1 cellular context compared by ENCODE assay signal in the genomic region with DNA sequence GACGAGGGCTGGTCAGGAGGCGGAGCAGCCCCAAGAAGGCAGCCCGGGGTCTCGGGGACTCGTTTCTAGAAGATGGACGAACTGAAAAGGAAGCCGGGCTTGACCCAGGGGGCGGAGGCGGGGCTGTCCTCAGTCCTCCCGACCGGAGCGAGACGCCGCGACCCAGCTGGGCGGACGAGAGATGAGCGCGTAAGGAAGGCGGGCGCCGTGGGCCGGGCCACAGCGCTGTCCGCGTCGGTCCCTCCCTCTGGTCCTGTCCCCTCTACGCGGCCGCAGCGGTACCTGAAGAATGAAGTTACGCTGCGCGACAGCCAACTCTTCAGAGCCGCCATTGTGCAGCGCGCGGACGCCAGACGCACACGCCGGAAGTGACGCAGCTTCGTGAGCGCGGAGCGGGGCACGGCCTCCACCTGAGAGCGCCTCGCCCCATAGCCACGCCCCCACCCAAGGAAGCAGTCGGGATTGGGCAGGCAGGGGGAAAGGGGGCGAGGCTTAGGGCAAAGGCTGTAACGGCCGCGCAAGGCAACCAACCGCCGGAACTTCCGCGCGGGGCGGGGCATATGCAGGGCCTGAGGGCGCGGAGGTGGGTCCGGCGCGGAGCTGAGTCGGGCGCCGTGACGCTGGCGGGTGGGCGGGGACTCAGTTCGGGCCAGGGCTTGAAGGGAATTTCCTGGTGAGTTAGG.
TF ChIP-seq lines count a peak whose summit lies in the region.

A gene (minus strand): TSS at position 370 of the 683 bp plus-strand sequence. CDS start 38 bp downstream, at position 332.

TF ChIP-seq in HCT116, 20 proteins besides CTCF, POLR2A, EP300 and RAD21 (continued from another document):
- TF ChIP-seq, protein P1, sequence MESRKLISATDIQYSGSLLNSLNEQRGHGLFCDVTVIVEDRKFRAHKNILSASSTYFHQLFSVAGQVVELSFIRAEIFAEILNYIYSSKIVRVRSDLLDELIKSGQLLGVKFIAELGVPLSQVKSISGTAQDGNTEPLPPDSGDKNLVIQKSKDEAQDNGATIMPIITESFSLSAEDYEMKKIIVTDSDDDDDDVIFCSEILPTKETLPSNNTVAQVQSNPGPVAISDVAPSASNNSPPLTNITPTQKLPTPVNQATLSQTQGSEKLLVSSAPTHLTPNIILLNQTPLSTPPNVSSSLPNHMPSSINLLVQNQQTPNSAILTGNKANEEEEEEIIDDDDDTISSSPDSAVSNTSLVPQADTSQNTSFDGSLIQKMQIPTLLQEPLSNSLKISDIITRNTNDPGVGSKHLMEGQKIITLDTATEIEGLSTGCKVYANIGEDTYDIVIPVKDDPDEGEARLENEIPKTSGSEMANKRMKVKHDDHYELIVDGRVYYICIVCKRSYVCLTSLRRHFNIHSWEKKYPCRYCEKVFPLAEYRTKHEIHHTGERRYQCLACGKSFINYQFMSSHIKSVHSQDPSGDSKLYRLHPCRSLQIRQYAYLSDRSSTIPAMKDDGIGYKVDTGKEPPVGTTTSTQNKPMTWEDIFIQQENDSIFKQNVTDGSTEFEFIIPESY (IDR thresholded peaks at IDR 0.05; ENCODE audit: extremely low read depth, insufficient replicate concordance, low read length) = peak; percentile 8
- TF ChIP-seq SIN3A (IDR thresholded peaks at IDR 0.05; ENCODE audit: low read depth) (peak; percentile 93), JUND (IDR thresholded peaks at IDR 0.05) (no peak; the same call in 1 of the 2 replicates), SP1 (IDR thresholded peaks at IDR 0.05; ENCODE audit: low read depth) (peak; percentile 94), EZH2phosphoT487 (IDR thresholded peaks at IDR 0.05; ENCODE audit: borderline replicate concordance) (no peak), EGR1 (IDR thresholded peaks at IDR 0.05; ENCODE audit: low read depth) (peak; percentile 83), EZH2 (IDR thresholded peaks at IDR 0.05) (no peak), SRF (IDR thresholded peaks at IDR 0.05; ENCODE audit: low read depth) (peak; percentile 92)
- TF ChIP-seq, protein P2, sequence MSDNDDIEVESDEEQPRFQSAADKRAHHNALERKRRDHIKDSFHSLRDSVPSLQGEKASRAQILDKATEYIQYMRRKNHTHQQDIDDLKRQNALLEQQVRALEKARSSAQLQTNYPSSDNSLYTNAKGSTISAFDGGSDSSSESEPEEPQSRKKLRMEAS (IDR thresholded peaks at IDR 0.05) = peak; percentile 65; the same call in 1 of the 2 replicates
